ENCODE assay signal across 27 cellular contexts in genomic region chr6:65631711-65632110, GRCh38.
"Had no signal": no experiment of that assay in that cellular context is flagged by ENCODE, and none has a peak within 500 bp of the region (broad histone marks: within the 10 kb centered on the region; RNA-seq: fewer than 3 reads in every experiment).

No MANE protein-coding gene starts in this region.

- ATAC-seq: stimulated activated effector memory CD8-positive, alpha-beta T cell treated with anti-CD3 and anti-CD28 coated beads, Interleukin-12 subunit alpha, Interleukin-12 subunit beta, amount 100 ng/mL, for 72 hours; stimulated activated memory B cell treated with anti-CD40 and anti-IgM and Interleukin-4, amounts not matched to agents 10 μg/mL and 1 μg/mL and 100 μg/mL, for 72 hours; stimulated activated naive B cell treated with anti-CD40 and anti-IgM and Interleukin-4, amounts not matched to agents 10 μg/mL and 1 μg/mL and 100 μg/mL, for 72 hours; stimulated activated naive CD8-positive, alpha-beta T cell treated with anti-CD3 and anti-CD28 coated beads, Interleukin-15, amount 100 ng/mL, for 72 hours; stimulated activated naive CD8-positive, alpha-beta T cell treated with anti-CD3 and anti-CD28 coated beads, Interleukin-15, Interleukin-2, amounts not matched to agents 100 U/mL and 50 U/mL, for 24 hours; upper lobe of right lung had no signal

- H3K27me3 ChIP-seq: stomach, suprapubic skin, testis, thyroid gland, tibial artery, tibial nerve, transverse colon, upper lobe of left lung, upper lobe of right lung, uterus, vagina had no signal

- H3K4me3 ChIP-seq: stomach, suprapubic skin, testis, thoracic aorta, thyroid gland, tibial artery, tibial nerve, transverse colon, upper lobe of left lung, upper lobe of right lung, uterus, vagina had no signal

- H3K36me3 ChIP-seq: stomach, suprapubic skin, thoracic aorta, thyroid gland, tibial artery, transverse colon, upper lobe of left lung, upper lobe of right lung, uterus, vagina had no signal

- H3K27ac ChIP-seq: stomach, suprapubic skin, testis, thoracic aorta, thyroid gland, tibial artery, tibial nerve, transverse colon, upper lobe of left lung, upper lobe of right lung, uterus, vagina had no signal

- FAIRE-seq: urothelium cell line had no signal

- H3K4me1 ChIP-seq: stomach, suprapubic skin, testis, thyroid gland, tibial artery, tibial nerve, transverse colon, upper lobe of left lung, upper lobe of right lung, uterus, vagina had no signal

- DNase-seq: stimulated activated CD4-positive, alpha-beta T cell treated with anti-CD3 and anti-CD28 coated beads, Interleukin-2, amount 100 ng/mL, for 48 hours; stimulated activated CD4-positive, alpha-beta T cell treated with anti-CD3 and anti-CD28 coated beads, Interleukin-4, amount 100 ng/mL, for 1 hour; stimulated activated CD4-positive, alpha-beta T cell treated with anti-CD3 and anti-CD28 coated beads, Interleukin-4, amount 100 ng/mL, for 24 hours; stimulated activated CD4-positive, alpha-beta T cell treated with anti-CD3 and anti-CD28 coated beads, Interleukin-4, amount 100 ng/mL, for 4 hours; stimulated activated CD8-positive, alpha-beta memory T cell treated with anti-CD3 and anti-CD28 coated beads, Interleukin-4, amount 100 ng/mL, for 48 hours; stimulated activated naive B cell treated with anti-CD40 and anti-IgM and Interleukin-4, amounts not matched to agents 10 μg/mL and 1 μg/mL and 100 μg/mL, for 72 hours; stimulated activated naive CD4-positive, alpha-beta T cell; stimulated activated naive CD4-positive, alpha-beta T cell treated with Interleukin-2 at 50 U/mL for 16 hours; stimulated activated naive CD8-positive, alpha-beta T cell treated with anti-CD3 and anti-CD28 coated beads, Interleukin-15, amount 100 ng/mL, for 72 hours; stimulated activated naive CD8-positive, alpha-beta T cell treated with anti-CD3 and anti-CD28 coated beads, Interleukin-15, Interleukin-2, amounts not matched to agents 100 U/mL and 50 U/mL, for 24 hours; stomach; substantia nigra; testis; thyroid gland; tibial artery; transverse colon; trophoblast cell; upper lobe of left lung; upper lobe of right lung; uterus had no signal

- H3K9me3 ChIP-seq: suprapubic skin, testis, thoracic aorta, thyroid gland, tibial artery, tibial nerve, transverse colon, upper lobe of left lung, upper lobe of right lung, uterus, vagina had no signal
